1 cellular context compared by ENCODE assay signal in genomic region chr17:38425048-38425447, GRCh38.
TF ChIP-seq lines count a peak whose summit lies in the region.

No MANE protein-coding gene starts in this region.

TF ChIP-seq in H1, 55 proteins besides CTCF, POLR2A, EP300 and RAD21:
- no peak for TF ChIP-seq BRCA1 (IDR thresholded peaks at IDR 0.05; ENCODE audit: low read depth, low read length)
